ENCODE assay signal across 9 cellular contexts in genomic region chr5:119367502-119368237, GRCh38. TPM values are rescaled to one million over a fixed set of nuclear protein-coding genes. Genes with fewer than 3 reads are reported as not detected.
A peak's percentile ranks its signal among the peaks of the same experiment; 100 is the strongest.
DNase-seq lines count a peak whose midpoint lies in the region; ATAC-seq and TF ChIP-seq lines count a peak whose summit lies in the region.
"Had no signal": no experiment of that assay in that cellular context is flagged by ENCODE, and none has a peak within 500 bp of the region (broad histone marks: within the 10 kb centered on the region; RNA-seq: fewer than 3 reads in every experiment).

No MANE protein-coding gene starts in this region.

- no peak overlapping the region for H3K9ac ChIP-seq in endodermal cell (ENCODE audit: extremely low read depth, low read length, poor library complexity, severe bottlenecking)

- H3K9me3 ChIP-seq in RWPE2 (ENCODE audit: severe bottlenecking) (no peaks in the 10 kb centered on the region), Caco-2 (no peaks in the 10 kb centered on the region), endodermal cell (ENCODE audit: control insufficient read depth, low read length) (no peaks in the 10 kb centered on the region)
- H3K9me3 ChIP-seq: SJSA1 had no signal

- ATAC-seq in GM18868 (IDR thresholded peaks at IDR 0.05; ENCODE audit: unreplicated experiment) (peak; percentile 80), HG02798 (IDR thresholded peaks at IDR 0.05; ENCODE audit: poor library complexity, unreplicated experiment) (peak; percentile 77), RWPE2 (ENCODE audit: low read depth) (peak; percentile 83)

- no peak for DNase-seq in RWPE2 (ENCODE audit: low spot score)
- peak; percentile 44 for DNase-seq in iris pigment epithelial cell (ENCODE audit: low read depth)
- DNase-seq in Kasumi-1 (lab: John Stamatoyannopoulos, UW), result no peak
- no peak for DNase-seq in Caco-2
- no peak for DNase-seq in endodermal cell
- no peak for DNase-seq in NCI-H69 (lab: John Stamatoyannopoulos, UW)

- TF ChIP-seq CTCF in RWPE2 (IDR thresholded peaks at IDR 0.05; ENCODE audit: poor library complexity, severe bottlenecking) (no peak), Caco-2 (IDR thresholded peaks at IDR 0.05; ENCODE audit: insufficient read depth in 1 of 2, low read depth in 1 of 2, low read length in 1 of 2, severe bottlenecking in 1 of 2, unreplicated experiment in 1 of 2) (no peak), endodermal cell (conservative IDR thresholded peaks at IDR 0.05) (no peak)

- POLR2A ChIA-PET in Caco-2 (lab: Charles Lee), result no interaction called here

- 86% methylated on average over 1 of the region's 1 CpG; no CpG with 5 or more reads in 1 of the 2 experiments for WGBS in endodermal cell (ENCODE audit: insufficient coverage in 1 of 2, insufficient read length in 1 of 2), 2 experiments

- H3K4me3 ChIP-seq in RWPE2 (ENCODE audit: severe bottlenecking), result no peak overlapping the region
- H3K4me3 ChIP-seq in Caco-2 (ENCODE audit: low read depth, low read length), result no peak overlapping the region
- H3K4me3 ChIP-seq in endodermal cell (ENCODE audit: low read length), result no peak overlapping the region
- H3K4me3 ChIP-seq: SJSA1 had no signal

- no peaks in the 10 kb centered on the region for H3K36me3 ChIP-seq in RWPE2 (ENCODE audit: low read depth)
- H3K36me3 ChIP-seq in Caco-2 (ENCODE audit: control insufficient read depth, insufficient read depth, low read length), result no peaks in the 10 kb centered on the region
- H3K36me3 ChIP-seq in endodermal cell (ENCODE audit: control insufficient read depth, insufficient read depth, low read length), result peaks cover 8% of the 10 kb centered on the region
- H3K36me3 ChIP-seq: SJSA1 had no signal

- H3K27ac Mint-ChIP-seq in Caco-2 (ENCODE audit: unreplicated experiment), result no peak overlapping the region
- H3K27ac Mint-ChIP-seq in endodermal cell, result no peak overlapping the region

- no TSS peak for BruUV-seq in Caco-2 (replicated peaks; lab: Mats Ljungman, UMichigan)

- CTCF ChIA-PET in Caco-2 (lab: Charles Lee), result no interaction called here

- H3K27me3 ChIP-seq in RWPE2 (ENCODE audit: insufficient read depth, poor library complexity, severe bottlenecking), result no peaks in the 10 kb centered on the region
- no peaks in the 10 kb centered on the region for H3K27me3 ChIP-seq in Caco-2 (replicated peaks; ENCODE audit: control insufficient read depth, insufficient read depth, low read length)
- no peaks in the 10 kb centered on the region for H3K27me3 ChIP-seq in endodermal cell (ENCODE audit: control insufficient read depth, insufficient read depth, low read length, poor library complexity, severe bottlenecking)
- H3K27me3 ChIP-seq: SJSA1 had no signal

- intact Hi-C loops in Caco-2 (cut with micrococcal nuclease; ENCODE audit: unreplicated experiment), result no loop called here

- H3K27ac ChIP-seq in RWPE2 (ENCODE audit: poor library complexity, severe bottlenecking) (peak overlapping the region; percentile 26), endodermal cell (ENCODE audit: low read depth, low read length) (no peak overlapping the region)
- H3K27ac ChIP-seq: SJSA1 had no signal

- H3K4me3 Mint-ChIP-seq in Caco-2 (ENCODE audit: unreplicated experiment) (no peak overlapping the region), endodermal cell (no peak overlapping the region)

- H3K4me1 Mint-ChIP-seq in Caco-2 (ENCODE audit: low read depth, unreplicated experiment) (no peaks in the 10 kb centered on the region), endodermal cell (peaks cover 18% of the 10 kb centered on the region)

- peaks cover 32% of the 10 kb centered on the region for H3K4me1 ChIP-seq in RWPE2 (ENCODE audit: insufficient read depth, poor library complexity, severe bottlenecking)
- no peaks in the 10 kb centered on the region for H3K4me1 ChIP-seq in Caco-2
- H3K4me1 ChIP-seq in endodermal cell (ENCODE audit: control insufficient read depth, insufficient read depth, low read length), result no peaks in the 10 kb centered on the region

- H3K27me3 Mint-ChIP-seq in Caco-2 (ENCODE audit: insufficient read depth, unreplicated experiment), result no peaks in the 10 kb centered on the region
- H3K27me3 Mint-ChIP-seq in endodermal cell (ENCODE audit: insufficient read depth), result no peaks in the 10 kb centered on the region

- H3K9me3 Mint-ChIP-seq in Caco-2 (ENCODE audit: unreplicated experiment) (no peaks in the 10 kb centered on the region), endodermal cell (no peaks in the 10 kb centered on the region)

- no peaks in the 10 kb centered on the region for H3K36me3 Mint-ChIP-seq in Caco-2 (ENCODE audit: insufficient read depth, unreplicated experiment)
- H3K36me3 Mint-ChIP-seq in endodermal cell (ENCODE audit: low read depth), result peaks cover 3% of the 10 kb centered on the region

RNA-seq across cellular contexts. Expression of gene TNFAIP8, which starts 11.9 kb away (rescaled TPM):
- total RNA-seq in Caco-2 (2022), result 7.4 and 8.8 TPM in 2 replicates
- total RNA-seq in endodermal cell, result 10 to 100 TPM; 29.6 to 39.5 TPM
- 16.1 TPM for polyA plus RNA-seq in endodermal cell (2013, experiment 1 of 2)
- polyA plus RNA-seq in endodermal cell (2013, experiment 2 of 2), result 14.5 TPM
